In the genomic region with DNA sequence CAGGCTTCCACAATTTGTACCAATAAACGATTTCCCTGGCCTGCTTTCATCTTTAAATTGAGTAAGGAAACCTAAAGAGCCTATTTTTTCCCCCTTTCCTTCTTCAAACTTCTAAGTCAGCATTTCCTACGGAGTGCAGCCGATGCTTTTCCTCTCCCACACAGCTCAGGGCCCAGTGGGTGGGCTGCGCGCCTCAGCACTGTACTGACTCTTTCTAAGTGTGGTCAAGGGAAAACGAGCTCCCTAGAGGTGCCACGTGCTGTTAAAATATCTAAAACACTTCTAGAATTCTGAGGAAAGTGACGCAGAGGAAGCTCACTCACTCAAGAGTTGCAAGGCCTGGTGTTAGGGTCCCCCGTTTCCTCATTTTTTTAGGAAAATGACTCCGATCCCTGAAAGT, we compare ENCODE assay signal across 15 cellular contexts. TPM values are rescaled to one million over a fixed set of nuclear protein-coding genes. Genes with fewer than 3 reads are reported as not detected.
"Had no signal": no experiment of that assay in that cellular context is flagged by ENCODE, and none has a peak within 500 bp of the region (broad histone marks: within the 10 kb centered on the region; RNA-seq: fewer than 3 reads in every experiment).

No MANE protein-coding gene starts in this region.

- H3K4me1 Mint-ChIP-seq: naive thymus-derived CD8-positive, alpha-beta T cell; stimulated activated naive CD8-positive, alpha-beta T cell treated with anti-CD3 and anti-CD28 coated beads, Interleukin-15, amount 100 ng/mL, for 72 hours had no signal

- H3K9me3 Mint-ChIP-seq: naive thymus-derived CD8-positive, alpha-beta T cell had no signal

- H3K27ac Mint-ChIP-seq: naive thymus-derived CD8-positive, alpha-beta T cell; stimulated activated naive B cell treated with anti-CD40 and anti-IgM and Interleukin-4, amounts not matched to agents 10 μg/mL and 1 μg/mL and 100 μg/mL, for 72 hours; stimulated activated naive CD8-positive, alpha-beta T cell treated with anti-CD3 and anti-CD28 coated beads, Interleukin-15, amount 100 ng/mL, for 72 hours had no signal

- H3K36me3 Mint-ChIP-seq: naive thymus-derived CD8-positive, alpha-beta T cell had no signal

- H3K27me3 Mint-ChIP-seq: stimulated activated naive B cell treated with anti-CD40 and anti-IgM and Interleukin-4, amounts not matched to agents 10 μg/mL and 1 μg/mL and 100 μg/mL, for 72 hours had no signal

- ATAC-seq: gastroesophageal sphincter; left lobe of liver; mucosa of descending colon; naive thymus-derived CD8-positive, alpha-beta T cell; sciatic nerve; stimulated activated naive B cell treated with anti-CD40 and anti-IgM and Interleukin-4, amounts not matched to agents 10 μg/mL and 1 μg/mL and 100 μg/mL, for 72 hours; stimulated activated naive CD8-positive, alpha-beta T cell treated with anti-CD3 and anti-CD28 coated beads, Interleukin-15, amount 100 ng/mL, for 72 hours had no signal

- DNase-seq: effector memory CD4-positive, alpha-beta T cell; glutamatergic neuron; islet precursor cell; mammary epithelial cell; mucosa of descending colon; naive thymus-derived CD8-positive, alpha-beta T cell; occipital lobe; stimulated activated CD4-positive, alpha-beta T cell treated with anti-CD3 and anti-CD28 coated beads, Interleukin-2, amount 100 ng/mL, for 24 hours; stimulated activated CD4-positive, alpha-beta T cell treated with anti-CD3 and anti-CD28 coated beads, Interleukin-4, amount 100 ng/mL, for 4 hours; stimulated activated naive B cell treated with anti-CD40 and anti-IgM and Interleukin-4, amounts not matched to agents 10 μg/mL and 1 μg/mL and 100 μg/mL, for 72 hours; stimulated activated naive CD8-positive, alpha-beta T cell treated with anti-CD3 and anti-CD28 coated beads, Interleukin-15, amount 100 ng/mL, for 72 hours; transverse colon had no signal

- H3K4me3 Mint-ChIP-seq: naive thymus-derived CD8-positive, alpha-beta T cell; stimulated activated naive B cell treated with anti-CD40 and anti-IgM and Interleukin-4, amounts not matched to agents 10 μg/mL and 1 μg/mL and 100 μg/mL, for 72 hours; stimulated activated naive CD8-positive, alpha-beta T cell treated with anti-CD3 and anti-CD28 coated beads, Interleukin-15, amount 100 ng/mL, for 72 hours had no signal

RNA-seq across cellular contexts. Expression of gene STEAP1B, which starts 29.0 kb away (rescaled TPM):
- total RNA-seq: left lobe of liver; naive thymus-derived CD8-positive, alpha-beta T cell had no signal
